In genomic region chr15:81229596-81229995, GRCh38 we compare ENCODE assay signal across 21 cellular contexts. TPM values are rescaled to one million over a fixed set of nuclear protein-coding genes. Genes with fewer than 3 reads are reported as not detected.
A peak's percentile ranks its signal among the peaks of the same experiment; 100 is the strongest.
DNase-seq lines count a peak whose midpoint lies in the region; ATAC-seq, FAIRE-seq and TF ChIP-seq lines count a peak whose summit lies in the region.
"Had no signal": no experiment of that assay in that cellular context is flagged by ENCODE, and none has a peak within 500 bp of the region (broad histone marks: within the 10 kb centered on the region; RNA-seq: fewer than 3 reads in every experiment).

No MANE protein-coding gene starts in this region.

- no peak overlapping the region for H3K4me3 ChIP-seq in esophagus squamous epithelium
- H3K4me3 ChIP-seq in left lung = no peak overlapping the region
- H3K4me3 ChIP-seq in mesendoderm (ENCODE audit: low read length) = no peak overlapping the region
- H3K4me3 ChIP-seq: PC-9, right lobe of liver had no signal

- no peak overlapping the region for H3K9ac ChIP-seq in mesendoderm (ENCODE audit: low read length)

- no peak overlapping the region for H2BK120ac ChIP-seq in mesendoderm (ENCODE audit: low read depth, low read length)

- no peak for TF ChIP-seq POLR2A in esophagus squamous epithelium (IDR thresholded peaks at IDR 0.05)

- H3K56ac ChIP-seq in mesendoderm (ENCODE audit: low read length) = no peak overlapping the region

- H3K18ac ChIP-seq in mesendoderm (ENCODE audit: low read length) = no peak overlapping the region

- H3K23ac ChIP-seq in mesendoderm (ENCODE audit: low read length) = no peak overlapping the region

- no peak overlapping the region for H3K4me2 ChIP-seq in mesendoderm (ENCODE audit: low read length)
- H3K4me2 ChIP-seq: PC-9 had no signal

- ATAC-seq in left lung (peak; percentile 67), HG02678 (IDR thresholded peaks at IDR 0.05; ENCODE audit: unreplicated experiment) (no peak), HG02981 (IDR thresholded peaks at IDR 0.05; ENCODE audit: unreplicated experiment) (no peak)
- ATAC-seq: SK-N-SH treated with all-trans-retinoic acid at 6 μM for 48 hours; stimulated activated memory B cell treated with anti-CD40 and anti-IgM and Interleukin-4, amounts not matched to agents 10 μg/mL and 1 μg/mL and 100 μg/mL, for 72 hours had no signal

- H3K27me3 ChIP-seq in esophagus squamous epithelium (no peaks in the 10 kb centered on the region), left lung (no peaks in the 10 kb centered on the region), mesendoderm (ENCODE audit: insufficient read depth, low read length, poor library complexity) (no peaks in the 10 kb centered on the region)
- H3K27me3 ChIP-seq: right lobe of liver had no signal

- no peak overlapping the region for H2BK5ac ChIP-seq in mesendoderm (ENCODE audit: low read length)

- H3K27ac ChIP-seq in esophagus squamous epithelium = peak overlapping the region in 3 of 4 donors; percentile 38 to 58 (median 58)
- H3K27ac ChIP-seq in left lung = peak overlapping the region; percentile 20 to 53
- H3K27ac ChIP-seq in mesendoderm (ENCODE audit: low read depth, low read length) = no peak overlapping the region
- H3K27ac ChIP-seq: PC-9, right lobe of liver had no signal

- DNase-seq in CD1c-positive myeloid dendritic cell (ENCODE audit: extremely low spot score) = peak; percentile 54
- DNase-seq in esophagus squamous epithelium (lab: John Stamatoyannopoulos, UW) = no peak
- peak in 1 of 2 donors; percentile 65 for DNase-seq in left lung
- DNase-seq in stromal cell of bone marrow (ENCODE audit: low read depth) = peak; percentile 33
- no peak for DNase-seq in RCC 7860 (ENCODE audit: low spot score)
- DNase-seq in mesendoderm = no peak
- DNase-seq: activated CD4-positive, CD25-positive, alpha-beta regulatory T cell treated with anti-CD3 and anti-CD28 coated beads, Interleukin-2, amount 50 U/mL, for 72 hours; activated naive CD8-positive, alpha-beta T cell treated with anti-CD3 and anti-CD28 coated beads for 36 hours; cortex of kidney; GDM1; naive B cell; NCI-H1436 treated with DMSO at 0.1 percent for 48 hours; PC-9; right lobe of liver had no signal

- 17 to 23% methylated on average over 3 of the region's 3 CpGs for WGBS in esophagus squamous epithelium, 2 donors
- no CpG with 5 or more reads among the region's 3 CpGs for WGBS in mesendoderm (ENCODE audit: extremely low coverage, insufficient coverage, low lambda C conversion rate)

- no peak for TF ChIP-seq CTCF in esophagus squamous epithelium (IDR thresholded peaks at IDR 0.05)
- no peak for TF ChIP-seq CTCF in left lung (IDR thresholded peaks at IDR 0.05)

- H2AK5ac ChIP-seq in mesendoderm (ENCODE audit: low read length) = no peak overlapping the region

- no peak overlapping the region for H2BK15ac ChIP-seq in mesendoderm (replicated peaks; ENCODE audit: low read depth)

- H4K8ac ChIP-seq in mesendoderm (ENCODE audit: low read depth, low read length) = no peak overlapping the region

- no peaks in the 10 kb centered on the region for H3K79me1 ChIP-seq in mesendoderm (ENCODE audit: low read length)

- intact Hi-C loops in esophagus squamous epithelium (cut with DNase I) (no loop called here), left lung (cut with DNase I) (no loop called here)

- H4K5ac ChIP-seq in mesendoderm (ENCODE audit: low read length) = no peak overlapping the region

- peaks cover 4 to 44% (median 9%) of the 10 kb centered on the region in 3 donors for H3K4me1 ChIP-seq in esophagus squamous epithelium
- H3K4me1 ChIP-seq in left lung = peaks cover 1 to 7% of the 10 kb centered on the region in 2 donors
- H3K4me1 ChIP-seq in mesendoderm (ENCODE audit: control insufficient read depth, low read depth, low read length) = no peaks in the 10 kb centered on the region
- H3K4me1 ChIP-seq: right lobe of liver had no signal

- H3K9me3 ChIP-seq in esophagus squamous epithelium (no peaks in the 10 kb centered on the region), left lung (no peaks in the 10 kb centered on the region)
- H3K9me3 ChIP-seq: right lobe of liver had no signal

- H3K36me3 ChIP-seq in esophagus squamous epithelium = no peaks in the 10 kb centered on the region
- no peaks in the 10 kb centered on the region for H3K36me3 ChIP-seq in left lung
- H3K36me3 ChIP-seq in mesendoderm (ENCODE audit: control insufficient read depth, insufficient read depth, low read length) = no peaks in the 10 kb centered on the region
- H3K36me3 ChIP-seq: right lobe of liver had no signal

- H3K79me2 ChIP-seq in mesendoderm (ENCODE audit: control insufficient read depth, insufficient read depth, low read length) = no peaks in the 10 kb centered on the region

- no peak overlapping the region for H3K4ac ChIP-seq in mesendoderm (ENCODE audit: low read depth, low read length)

- FAIRE-seq in RCC 7860 (lab: Jason Lieb, UNC) = no peak
- FAIRE-seq: endothelial cell of umbilical vein, H54 had no signal

RNA-seq across cellular contexts. Expression of gene IL16, which starts 32.9 kb away (rescaled TPM):
- 10 to 100 TPM in 1 of 4 donors, 1 to 10 TPM in 3; 2.3 to 20.0 (median 4.6) TPM for total RNA-seq in esophagus squamous epithelium
- total RNA-seq in left lung = 10 to 100 TPM; 22.0 to 34.3 TPM
- 0.04 TPM for polyA plus RNA-seq in mesendoderm (2013, experiment 1 of 2)
- polyA plus RNA-seq in mesendoderm (2013, experiment 2 of 2) = 0.11 TPM
- total RNA-seq: M059J had no signal

Comparison
In these comparisons a context has a peak if more than half of its experiments do, and no peak if none do; other contexts are left out.
1. DNase-seq: peak in CD1c-positive myeloid dendritic cell (single experiment) and stromal cell of bone marrow (single experiment); none in esophagus squamous epithelium (single experiment), RCC 7860 (single experiment) and mesendoderm (single experiment).